16 cellular contexts compared by ENCODE assay signal in genomic region chr14:101861464-101861863, GRCh38.
"Had no signal": no experiment of that assay in that cellular context is flagged by ENCODE, and none has a peak within 500 bp of the region (broad histone marks: within the 10 kb centered on the region; RNA-seq: fewer than 3 reads in every experiment).

No MANE protein-coding gene starts in this region.

- H3K36me3 ChIP-seq: colonic mucosa, pancreas had no signal

- H3K4me3 ChIP-seq: colonic mucosa, pancreas, SJCRH30 had no signal

- H3K4me3 Mint-ChIP-seq: activated CD4-positive, alpha-beta T cell treated with anti-CD3 and anti-CD28 coated beads for 36 hours; neural crest cell had no signal

- H3K27me3 Mint-ChIP-seq: activated CD4-positive, alpha-beta T cell treated with anti-CD3 and anti-CD28 coated beads for 36 hours had no signal

- FAIRE-seq: pancreas had no signal

- H3K4me1 Mint-ChIP-seq: neural crest cell had no signal

- H3K9me3 Mint-ChIP-seq: neural crest cell had no signal

- DNase-seq: activated CD4-positive, alpha-beta T cell treated with anti-CD3 and anti-CD28 coated beads for 36 hours; activated CD8-positive, alpha-beta memory T cell treated with anti-CD3 and anti-CD28 coated beads for 24 hours; activated effector memory CD4-positive, alpha-beta T cell treated with anti-CD3 and anti-CD28 coated beads, Interleukin-2, amount 50 U/mL, for 16 hours; colonic mucosa; effector CD8-positive, alpha-beta T cell; left cardiac atrium; mesenchymal stem cell; RPMI8226; SJCRH30; stimulated activated CD4-positive, alpha-beta T cell treated with anti-CD3 and anti-CD28 coated beads, Interleukin-15, amount 100 ng/mL, for 24 hours; substantia nigra; SW 1271; trophoblast cell; WERI-Rb-1 had no signal

- H3K4me1 ChIP-seq: colonic mucosa, SJCRH30 had no signal

- H3K27me3 ChIP-seq: colonic mucosa, pancreas, SJCRH30 had no signal

- H3K27ac ChIP-seq: colonic mucosa, pancreas, SJCRH30, WERI-Rb-1 had no signal

- H3K9me3 ChIP-seq: colonic mucosa, pancreas, SJCRH30 had no signal
